Comparison of ENCODE assay signal across 22 cellular contexts in the genomic region with DNA sequence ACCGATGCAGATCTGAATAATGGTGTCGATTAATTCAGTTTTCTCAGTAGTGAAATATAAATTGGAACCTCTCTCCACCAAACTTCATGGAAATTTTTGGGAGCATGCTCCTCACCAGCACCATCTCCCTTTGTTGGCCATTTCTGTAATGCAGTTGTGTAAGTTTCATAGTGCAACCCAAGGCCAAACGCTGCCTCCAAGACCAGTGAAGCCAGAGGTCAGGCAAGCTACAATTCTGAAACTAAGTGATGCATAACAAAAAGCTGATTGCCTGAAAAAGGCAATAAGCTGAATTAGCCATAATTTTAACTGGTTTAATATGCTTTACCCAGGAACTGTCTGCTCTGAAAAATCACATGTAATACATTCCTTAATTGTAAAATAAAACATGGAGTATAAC.
"Had no signal": no experiment of that assay in that cellular context is flagged by ENCODE, and none has a peak within 500 bp of the region (broad histone marks: within the 10 kb centered on the region; RNA-seq: fewer than 3 reads in every experiment).

No MANE protein-coding gene starts in this region.

- H3K27me3 ChIP-seq: esophagus muscularis mucosa, gastrocnemius medialis, left lung had no signal

- H3K27ac ChIP-seq: coronary artery, dorsolateral prefrontal cortex, esophagus muscularis mucosa, gastrocnemius medialis, heart right ventricle, left lung, lower lobe of right lung had no signal

- H3K27me3 Mint-ChIP-seq: naive thymus-derived CD8-positive, alpha-beta T cell had no signal

- H3K36me3 Mint-ChIP-seq: mesothelial cell of epicardium, naive B cell had no signal

- H3K9me3 ChIP-seq: esophagus muscularis mucosa, gastrocnemius medialis, heart right ventricle, left lung, lower lobe of right lung, mucosa of descending colon had no signal

- ATAC-seq: gastrocnemius medialis; heart right ventricle; left cardiac atrium; left lung; left ventricle myocardium superior; lower lobe of right lung; mucosa of descending colon; naive thymus-derived CD8-positive, alpha-beta T cell had no signal

- DNase-seq: dermis blood vessel endothelial cell; dorsolateral prefrontal cortex; effector CD4-positive, alpha-beta T cell; effector memory CD4-positive, alpha-beta T cell; foreskin fibroblast; foreskin melanocyte; gastrocnemius medialis; glutamatergic neuron; head of caudate nucleus; heart right ventricle; hippocampal formation; left cardiac atrium; left lung; left ventricle myocardium superior; lower lobe of right lung; mesenchymal stem cell; mucosa of descending colon; naive B cell; naive thymus-derived CD8-positive, alpha-beta T cell had no signal

- H3K4me3 ChIP-seq: coronary artery, dorsolateral prefrontal cortex, esophagus muscularis mucosa, gastrocnemius medialis, heart right ventricle, left lung, lower lobe of right lung, mucosa of descending colon had no signal

- H3K4me1 ChIP-seq: esophagus muscularis mucosa, gastrocnemius medialis, left lung, lower lobe of right lung had no signal

- H3K36me3 ChIP-seq: esophagus muscularis mucosa, gastrocnemius medialis, heart right ventricle, left lung, lower lobe of right lung had no signal

- H3K4me3 Mint-ChIP-seq: mesothelial cell of epicardium; naive B cell; naive thymus-derived CD8-positive, alpha-beta T cell had no signal

- H3K9me3 Mint-ChIP-seq: mesothelial cell of epicardium, naive B cell had no signal

- H3K27ac Mint-ChIP-seq: mesothelial cell of epicardium; naive B cell; naive thymus-derived CD8-positive, alpha-beta T cell had no signal
